Comparison of ENCODE assay signal across 1 cellular context in genomic region chr5:170387775-170388174, GRCh38.
A peak's percentile ranks its signal among the peaks of the same experiment; 100 is the strongest.
TF ChIP-seq lines count a peak whose summit lies in the region.

No MANE protein-coding gene starts in this region.

TF ChIP-seq in GM12878, 131 proteins besides CTCF, POLR2A, EP300 and RAD21:
- TF ChIP-seq NFXL1 (IDR thresholded peaks at IDR 0.05; ENCODE audit: borderline replicate concordance): no peak
- no peak for TF ChIP-seq TCF12 (IDR thresholded peaks at IDR 0.05; ENCODE audit: low read depth, low read length)
- TF ChIP-seq IRF4 (IDR thresholded peaks at IDR 0.05; ENCODE audit: low read depth, low read length): no peak
- no peak for TF ChIP-seq YBX1 (IDR thresholded peaks at IDR 0.05)
- peak; percentile 52 for TF ChIP-seq RUNX3 (IDR thresholded peaks at IDR 0.05; ENCODE audit: low read length)
- TF ChIP-seq E4F1 (IDR thresholded peaks at IDR 0.05; ENCODE audit: borderline replicate concordance, partially characterized antibody): no peak
- no peak for TF ChIP-seq CBFB (IDR thresholded peaks at IDR 0.05; ENCODE audit: low read depth)
- TF ChIP-seq EED (IDR thresholded peaks at IDR 0.05; ENCODE audit: low read depth): peak; percentile 90
- TF ChIP-seq MAX (IDR thresholded peaks at IDR 0.05; ENCODE audit: low read depth, low read length): no peak
- peak; percentile 70; the same call in 1 of the 2 replicates for TF ChIP-seq TCF7 (IDR thresholded peaks at IDR 0.05; ENCODE audit: borderline replicate concordance)
- no peak for TF ChIP-seq ELK1 (IDR thresholded peaks at IDR 0.05; ENCODE audit: low read depth, low read length)
- TF ChIP-seq GATAD2B (conservative IDR thresholded peaks at IDR 0.05; ENCODE audit: low read depth): no peak
- TF ChIP-seq IKZF1 (conservative IDR thresholded peaks at IDR 0.05): peak; percentile 69
- TF ChIP-seq IKZF2 (IDR thresholded peaks at IDR 0.05): 0 out of 4 replicates have a peak, but pooled peaks have one; percentile 20 to 27
- no peak for TF ChIP-seq KAT2A (conservative IDR thresholded peaks at IDR 0.05; ENCODE audit: control insufficient read depth, low read depth, low read length)
